Comparison of ENCODE assay signal across 8 cellular contexts in the genomic region with DNA sequence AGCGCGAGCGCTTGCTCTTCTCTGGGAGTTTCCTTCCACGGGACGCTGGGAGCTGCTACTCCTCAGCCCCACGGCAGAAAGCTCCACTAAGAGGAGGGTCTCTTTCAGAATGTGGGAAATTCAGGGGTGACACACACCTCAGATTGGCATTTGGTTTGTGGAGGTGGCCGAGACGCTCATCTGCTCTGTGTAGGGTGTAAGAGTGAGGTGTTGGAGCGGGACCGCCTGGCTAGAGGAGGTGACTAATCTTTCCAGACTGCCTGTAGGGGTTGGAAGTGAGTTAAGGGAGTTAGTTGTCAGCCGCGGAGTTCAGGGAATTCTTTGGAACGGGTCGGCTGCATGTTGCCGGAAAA. TPM values are rescaled to one million over a fixed set of nuclear protein-coding genes. Genes with fewer than 3 reads are reported as not detected.
DNase-seq lines count a peak whose midpoint lies in the region; ATAC-seq and TF ChIP-seq lines count a peak whose summit lies in the region.

No MANE protein-coding gene starts in this region.

- peaks cover 33% of the 10 kb centered on the region for H3K36me3 ChIP-seq in lower lobe of right lung

- intact Hi-C loops in lower lobe of right lung (cut with DNase I), result no loop called here

- no peaks in the 10 kb centered on the region for H3K9me3 ChIP-seq in lower lobe of right lung

- H3K27me3 ChIP-seq in lower lobe of right lung (ENCODE audit: low read depth), result no peaks in the 10 kb centered on the region

- TF ChIP-seq CTCF in lower lobe of right lung (IDR thresholded peaks at IDR 0.05), result no peak

- DNase-seq in T-helper 9 cell, result peak; percentile 6
- peak; percentile 52 for DNase-seq in dedifferentiated amniotic fluid mesenchymal stem cell (ENCODE audit: extremely low spot score)
- DNase-seq in lower lobe of right lung, result no peak
- DNase-seq in stimulated activated CD8-positive, alpha-beta memory T cell treated with anti-CD3 and anti-CD28 coated beads, Interleukin-12 subunit alpha, Interleukin-12 subunit beta, amount 100 ng/mL, for 24 hours (ENCODE audit: extremely low read depth), result peak; percentile 2
- DNase-seq in DMS153 treated with DMSO at 0.1 percent for 48 hours (lab: John Stamatoyannopoulos, UW; ENCODE audit: unreplicated experiment), result no peak

- ATAC-seq in GM18517 (IDR thresholded peaks at IDR 0.05; ENCODE audit: unreplicated experiment) (peak; percentile 18), HG03108 (IDR thresholded peaks at IDR 0.05; ENCODE audit: unreplicated experiment) (peak; percentile 14), lower lobe of right lung (peak; percentile 61 to 80), GM21576 (IDR thresholded peaks at IDR 0.05; ENCODE audit: unreplicated experiment) (no peak)

- H3K27ac ChIP-seq in lower lobe of right lung, result peak overlapping the region; percentile 86

- peak overlapping the region; percentile 100 for H3K4me3 ChIP-seq in lower lobe of right lung

- peaks cover 30% of the 10 kb centered on the region for H3K4me1 ChIP-seq in lower lobe of right lung

RNA-seq across cellular contexts. Expression of gene PSMD11, which starts 0.7 kb away (rescaled TPM):
- total RNA-seq in lower lobe of right lung, result 57.2 TPM

RNA-seq across cellular contexts. Expression of gene CDK5R1, which starts 41.7 kb away (rescaled TPM):
- total RNA-seq in lower lobe of right lung, result 1.3 TPM

Comparison
In these comparisons a context has a peak if more than half of its experiments do, and no peak if none do; other contexts are left out.
1. DNase-seq: peak in T-helper 9 cell (single experiment), dedifferentiated amniotic fluid mesenchymal stem cell (single experiment) and stimulated activated CD8-positive, alpha-beta memory T cell treated with anti-CD3 and anti-CD28 coated beads, Interleukin-12 subunit alpha, Interleukin-12 subunit beta, amount 100 ng/mL, for 24 hours (single experiment); none in lower lobe of right lung (single experiment) and DMS153 treated with DMSO at 0.1 percent for 48 hours (single experiment).